In the genomic region with DNA sequence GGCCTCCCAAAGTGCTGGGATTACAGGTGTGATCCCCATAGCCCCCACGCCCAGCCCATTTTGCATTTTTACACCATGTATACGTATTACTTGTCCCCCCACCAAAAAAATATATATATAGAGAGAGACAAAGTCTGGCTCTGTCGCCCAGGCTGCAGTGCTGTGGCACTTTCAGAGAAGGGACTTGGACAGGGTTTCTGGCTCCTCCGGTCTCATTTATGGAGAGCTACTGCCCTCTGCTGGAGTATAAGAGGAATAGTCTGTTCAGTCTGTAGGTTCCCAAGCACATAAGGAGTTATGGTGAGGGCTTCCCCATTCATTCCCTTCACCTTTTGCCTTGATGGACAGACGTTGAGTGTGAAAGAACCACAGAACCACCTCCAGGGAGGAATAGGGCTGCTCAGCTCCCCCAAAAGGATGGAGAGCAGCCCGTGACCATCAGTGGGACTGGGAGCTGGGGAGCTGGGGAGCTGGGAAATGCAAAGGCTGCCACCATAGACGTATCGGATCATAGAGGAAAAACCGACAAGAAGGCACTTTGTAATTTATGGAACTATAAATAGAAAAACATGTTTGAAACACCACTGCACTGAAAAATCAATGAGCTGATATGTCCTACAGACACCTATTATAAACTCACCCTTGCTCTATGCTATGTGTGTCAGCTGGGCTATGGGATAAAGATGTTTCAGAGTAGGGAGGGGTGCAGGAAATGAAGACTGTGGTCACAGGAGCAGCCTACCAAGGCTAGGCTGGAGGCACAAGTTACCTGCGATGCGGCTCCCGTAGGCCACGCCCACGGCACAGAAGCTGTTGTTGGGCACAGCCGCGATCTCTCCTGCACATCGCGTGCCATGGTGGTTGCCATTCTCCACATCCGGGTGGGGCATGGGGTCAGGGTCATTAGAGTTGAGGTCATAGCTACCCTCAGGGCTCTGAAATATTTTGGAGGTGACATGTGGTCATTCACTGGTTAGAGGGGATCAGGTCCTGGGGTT, we compare ENCODE assay signal across 8 cellular contexts. TPM values are rescaled to one million over a fixed set of nuclear protein-coding genes. Genes with fewer than 3 reads are reported as not detected.
DNase-seq lines count a peak whose midpoint lies in the region; ATAC-seq, FAIRE-seq and TF ChIP-seq lines count a peak whose summit lies in the region.

No MANE protein-coding gene starts in this region.

- intact Hi-C loops in kidney (cut with DNase I): no loop called here

- no peak for ATAC-seq in HG02938 (IDR thresholded peaks at IDR 0.05; ENCODE audit: unreplicated experiment)

- CTCF ChIA-PET in HEK293 (lab: Yijun Ruan, JAX): interaction anchor here (0.6 to 8.1 kb wide), 37 partner anchors 8 to 733 kb away, joined by 3 to 71 read pairs (median 4); partner anchors contain the start of genes APOA5 and SIDT2

- H3K4me1 ChIP-seq in HEK293 (ENCODE audit: control insufficient read depth, insufficient read depth, low read length) (peaks cover 3% of the 10 kb centered on the region; the same call in 1 of the 2 replicates), kidney (ENCODE audit: control insufficient read depth in 1 of 2, insufficient read depth in 1 of 2, low read depth in 1 of 2, low read length in 2 of 2) (peaks cover 0 to 15% of the 10 kb centered on the region in 2 donors)

- no peak for TF ChIP-seq CTCF in HEK293 (tag by site-specific recombination; IDR thresholded peaks at IDR 0.05)
- TF ChIP-seq CTCF in kidney (IDR thresholded peaks at IDR 0.05; ENCODE audit: borderline replicate concordance, extremely low read depth, insufficient read depth): peak; percentile 82

- H3K4me3 ChIP-seq in HEK293 (ENCODE audit: low read depth, low read length) (no peak overlapping the region), kidney (ENCODE audit: low read length in 2 of 2) (no peak overlapping the region)

- H3K27ac ChIP-seq in HEK293 (ENCODE audit: extremely low read depth, low read depth, low read length) (no peak overlapping the region), kidney (ENCODE audit: low read depth in 2 of 2, low read length in 2 of 2) (no peak overlapping the region)

- POLR2A ChIA-PET in HEK293 (lab: Yijun Ruan, JAX): interaction anchor here (0.5 to 2.0 kb wide), 6 partner anchors 24 to 410 kb away, joined by 3 to 7 read pairs (median 4); partner anchors contain the start of genes PAFAH1B2 and SIDT2

- H3K36me3 ChIP-seq in HEK293 (ENCODE audit: control insufficient read depth in 2 of 2, insufficient read depth in 1 of 2, low read length in 2 of 2): peaks cover 0 to 74% of the 10 kb centered on the region in 2 experiments; a peak in 1 of 3 replicates
- H3K36me3 ChIP-seq in kidney (ENCODE audit: control insufficient read depth in 1 of 2, insufficient read depth in 2 of 2, low read length in 2 of 2): peaks cover 25 to 33% of the 10 kb centered on the region in 2 donors

- no peak overlapping the region for H3K9ac ChIP-seq in kidney (ENCODE audit: low read length in 2 of 2)

- peak; percentile 92 for DNase-seq in DMS53 treated with DMSO at 0.1 percent for 48 hours (lab: John Stamatoyannopoulos, UW; ENCODE audit: unreplicated experiment)
- peak; percentile 16 to 47 for DNase-seq in NCI-H187 (lab: John Stamatoyannopoulos, UW)
- DNase-seq in SW480 (ENCODE audit: low spot score): peak; percentile 85
- peak; percentile 67 for DNase-seq in central memory CD4-positive, alpha-beta T cell
- DNase-seq in kidney: peak; percentile 71
- peak; percentile 31 for DNase-seq in stimulated activated CD4-positive, alpha-beta T cell treated with anti-CD3 and anti-CD28 coated beads, Interleukin-4, amount 100 ng/mL, for 24 hours

- no peak for FAIRE-seq in kidney (lab: Jason Lieb, UNC)

- no peaks in the 10 kb centered on the region for H3K9me3 ChIP-seq in HEK293 (ENCODE audit: control insufficient read depth, insufficient read depth, low read depth, low read length)
- no peaks in the 10 kb centered on the region for H3K9me3 ChIP-seq in kidney (ENCODE audit: control insufficient read depth in 1 of 2, low read length in 2 of 2)

TF ChIP-seq in HEK293, 187 proteins besides CTCF, POLR2A, EP300 and RAD21:
- TF ChIP-seq ZNF654 (tag by site-specific recombination; IDR thresholded peaks at IDR 0.05; ENCODE audit: low read depth) (peak; percentile 89), ZNF433 (tag by site-specific recombination; IDR thresholded peaks at IDR 0.05; ENCODE audit: low read depth) (no peak), ZNF660 (tag by site-specific recombination; IDR thresholded peaks at IDR 0.05) (0 out of 2 replicates have a peak, but pooled peaks have one; percentile 35)

RNA-seq across cellular contexts. Expression of gene PCSK7, which starts 5.2 kb away (rescaled TPM):
- 70.2 TPM for total RNA-seq in kidney
- 14.5 TPM for polyA plus RNA-seq in kidney (ENCODE audit: insufficient read depth, low read depth, low replicate concordance)

RNA-seq across cellular contexts. Expression of gene RNF214, which starts 5.8 kb away (rescaled TPM):
- 24.7 TPM for total RNA-seq in kidney
- polyA plus RNA-seq in kidney (ENCODE audit: insufficient read depth, low read depth, low replicate concordance): 8.5 TPM

RNA-seq across cellular contexts. Expression of gene TAGLN, which starts 27.5 kb away (rescaled TPM):
- 846 TPM for total RNA-seq in kidney
- 776 TPM for polyA plus RNA-seq in kidney (ENCODE audit: insufficient read depth, low read depth, low replicate concordance)

RNA-seq across cellular contexts. Expression of gene SIDT2, which starts 48.1 kb away (rescaled TPM):
- 37.4 TPM for total RNA-seq in kidney
- polyA plus RNA-seq in kidney (ENCODE audit: insufficient read depth, low read depth, low replicate concordance): 16.4 TPM

Comparison
In these comparisons a context has a peak if more than half of its experiments do, and no peak if none do; other contexts are left out.
1. DNase-seq: peak in every context shown above with its lines; median percentile 92 in DMS53 treated with DMSO at 0.1 percent for 48 hours; 85 in SW480; 71 in kidney; 67 in central memory CD4-positive, alpha-beta T cell; 32 in NCI-H187; 31 in stimulated activated CD4-positive, alpha-beta T cell treated with anti-CD3 and anti-CD28 coated beads, Interleukin-4, amount 100 ng/mL, for 24 hours.